In genomic region chr3:14561051-14561634, GRCh38 we compare ENCODE assay signal across 22 cellular contexts. TPM values are rescaled to one million over a fixed set of nuclear protein-coding genes. Genes with fewer than 3 reads are reported as not detected.
DNase-seq lines count a peak whose midpoint lies in the region; ATAC-seq, FAIRE-seq and TF ChIP-seq lines count a peak whose summit lies in the region.
"Had no signal": no experiment of that assay in that cellular context is flagged by ENCODE, and none has a peak within 500 bp of the region (broad histone marks: within the 10 kb centered on the region; RNA-seq: fewer than 3 reads in every experiment).

No MANE protein-coding gene starts in this region.

- no peak for FAIRE-seq in H54 (lab: Jason Lieb, UNC)
- no peak for FAIRE-seq in H1 (lab: Jason Lieb, UNC)
- FAIRE-seq: frontal cortex had no signal

- peaks cover 10% of the 10 kb centered on the region for H3K27me3 Mint-ChIP-seq in activated CD4-positive, alpha-beta memory T cell treated with anti-CD3 and anti-CD28 coated beads for 36 hours

- TF ChIP-seq CTCF in RWPE2 (IDR thresholded peaks at IDR 0.05; ENCODE audit: poor library complexity, severe bottlenecking) (no peak), H1 (IDR thresholded peaks at IDR 0.05; ENCODE audit: control extremely low read depth in 1 of 3, insufficient read depth in 1 of 3, low read depth in 1 of 3, low read length in 3 of 3) (no peak), osteoblast (IDR thresholded peaks at IDR 0.05; ENCODE audit: extremely low read depth, low read depth, low read length) (no peak)

- no peak overlapping the region for H3K27ac Mint-ChIP-seq in activated CD4-positive, alpha-beta memory T cell treated with anti-CD3 and anti-CD28 coated beads for 36 hours
- H3K27ac Mint-ChIP-seq: naive thymus-derived CD4-positive, alpha-beta T cell; stimulated activated naive CD8-positive, alpha-beta T cell treated with anti-CD3 and anti-CD28 coated beads, Interleukin-15, Interleukin-2, amounts not matched to agents 100 ng/mL and 50 ng/mL, for 24 hours had no signal

- no peak for TF ChIP-seq RAD21 in H1 (IDR thresholded peaks at IDR 0.05 in 1 of 2, conservative IDR thresholded peaks at IDR 0.05 in 1 of 2; ENCODE audit: low read depth in 2 of 2, low read length in 2 of 2)

- H3K4me1 ChIP-seq in RWPE2 (ENCODE audit: insufficient read depth, poor library complexity, severe bottlenecking) (no peaks in the 10 kb centered on the region), H1 (replicated peaks in 1 of 4; ENCODE audit: control insufficient read depth in 3 of 4, insufficient read depth in 4 of 4, low read length in 3 of 4) (peaks cover 3 to 19% (median 8%) of the 10 kb centered on the region in 4 experiments), osteoblast (ENCODE audit: insufficient read depth, low read length) (peaks cover 3% of the 10 kb centered on the region)

- H3K4ac ChIP-seq in H1 (replicated peaks; ENCODE audit: insufficient read length, low read depth, low read length), result no peak overlapping the region

- H4K91ac ChIP-seq in H1 (replicated peaks; ENCODE audit: insufficient read length, low read length), result no peak overlapping the region

- no peak overlapping the region for H2BK20ac ChIP-seq in H1 (ENCODE audit: low read length)

- H2BK5ac ChIP-seq in H1 (ENCODE audit: low read depth, low read length), result no peak overlapping the region

- H3K27ac ChIP-seq in RWPE2 (ENCODE audit: poor library complexity, severe bottlenecking), result no peak overlapping the region
- no peak overlapping the region for H3K27ac ChIP-seq in H1 (ENCODE audit: low read depth, low read length)
- H3K27ac ChIP-seq in osteoblast (ENCODE audit: low read depth, low read length), result no peak overlapping the region
- H3K27ac ChIP-seq: SK-N-MC, skin epidermis had no signal

- TF ChIP-seq EP300 in H1 (IDR thresholded peaks at IDR 0.05; ENCODE audit: borderline replicate concordance in 1 of 2, low read depth in 2 of 2, low read length in 2 of 2), result no peak

- no peaks in the 10 kb centered on the region for H3K9me3 Mint-ChIP-seq in activated CD4-positive, alpha-beta memory T cell treated with anti-CD3 and anti-CD28 coated beads for 36 hours
- H3K9me3 Mint-ChIP-seq: naive thymus-derived CD4-positive, alpha-beta T cell; stimulated activated naive CD8-positive, alpha-beta T cell treated with anti-CD3 and anti-CD28 coated beads, Interleukin-15, Interleukin-2, amounts not matched to agents 100 ng/mL and 50 ng/mL, for 24 hours had no signal

- no peak overlapping the region for H2BK120ac ChIP-seq in H1 (replicated peaks; ENCODE audit: low read depth, low read length)

- H3K4me3 ChIP-seq in RWPE2 (ENCODE audit: severe bottlenecking) (no peak overlapping the region), H1 (ENCODE audit: extremely low read depth in 1 of 4, insufficient read depth in 2 of 4, low read depth in 3 of 4, low read length in 4 of 4) (no peak overlapping the region), osteoblast (ENCODE audit: insufficient read depth, low read length) (no peak overlapping the region)
- H3K4me3 ChIP-seq: SK-N-MC, skin epidermis had no signal

- H3K23me2 ChIP-seq in H1 (ENCODE audit: low read depth, low read length), result no peaks in the 10 kb centered on the region

- TF ChIP-seq POLR2A in H54 (IDR thresholded peaks at IDR 0.05; ENCODE audit: low read depth, low read length) (no peak), H1 (IDR thresholded peaks at IDR 0.05; ENCODE audit: control extremely low read depth in 1 of 2, low read depth in 2 of 2, low read length in 2 of 2) (no peak)

- H3K4me3 Mint-ChIP-seq in activated CD4-positive, alpha-beta memory T cell treated with anti-CD3 and anti-CD28 coated beads for 36 hours, result no peak overlapping the region
- H3K4me3 Mint-ChIP-seq: naive thymus-derived CD4-positive, alpha-beta T cell; stimulated activated naive CD8-positive, alpha-beta T cell treated with anti-CD3 and anti-CD28 coated beads, Interleukin-15, Interleukin-2, amounts not matched to agents 100 ng/mL and 50 ng/mL, for 24 hours had no signal

- no peak overlapping the region for H2BK15ac ChIP-seq in H1 (ENCODE audit: low read length)

- H4K20me1 ChIP-seq in H1 (replicated peaks in 1 of 2; ENCODE audit: control insufficient read depth in 1 of 2, insufficient read depth in 2 of 2, low read length in 2 of 2) (peaks cover 0 to 4% of the 10 kb centered on the region in 2 experiments), osteoblast (ENCODE audit: insufficient read depth, low read length) (no peaks in the 10 kb centered on the region)

- no peak overlapping the region for H3K14ac ChIP-seq in H1 (ENCODE audit: insufficient read length)

- CTCF ChIA-PET in H1 (lab: Charles Lee; ENCODE audit: partially characterized antibody), result interaction anchor here (3.6 kb wide), 1 partner anchor 12 kb away, joined by 40 read pairs; no protein-coding TSS in a partner anchor
- CTCF ChIA-PET in activated CD4-positive, alpha-beta memory T cell treated with anti-CD3 and anti-CD28 coated beads for 36 hours (lab: Charles Lee), result no interaction called here

- H3K56ac ChIP-seq in H1 (replicated peaks; ENCODE audit: insufficient read length, low read depth, low read length), result no peak overlapping the region

- POLR2A ChIA-PET in H1 (lab: Charles Lee; ENCODE audit: partially characterized antibody), result interaction anchor here (1.0 to 1.1 kb wide), 2 partner anchors 10 to 71 kb away, joined by 3 to 4 read pairs; no protein-coding TSS in a partner anchor
- POLR2A ChIA-PET in activated CD4-positive, alpha-beta memory T cell treated with anti-CD3 and anti-CD28 coated beads for 36 hours (lab: Charles Lee), result no interaction called here

- no peaks in the 10 kb centered on the region for H3K36me3 Mint-ChIP-seq in activated CD4-positive, alpha-beta memory T cell treated with anti-CD3 and anti-CD28 coated beads for 36 hours
- H3K36me3 Mint-ChIP-seq: naive thymus-derived CD4-positive, alpha-beta T cell had no signal

- H2BK12ac ChIP-seq in H1 (ENCODE audit: low read depth, low read length), result no peak overlapping the region

- intact Hi-C loops in activated CD4-positive, alpha-beta memory T cell treated with anti-CD3 and anti-CD28 coated beads for 36 hours (cut with micrococcal nuclease), result no loop called here

- peak; percentile 43; the same call in 2 of the 3 replicates for ATAC-seq in RWPE2 (ENCODE audit: low read depth)
- ATAC-seq: naive thymus-derived CD4-positive, alpha-beta T cell; Panc1 had no signal

- no peaks in the 10 kb centered on the region for H3K4me1 Mint-ChIP-seq in activated CD4-positive, alpha-beta memory T cell treated with anti-CD3 and anti-CD28 coated beads for 36 hours (ENCODE audit: low read depth)

- H2AFZ ChIP-seq in H1 (ENCODE audit: low read length) (no peak overlapping the region), osteoblast (ENCODE audit: low read length) (no peak overlapping the region)

- H3K79me2 ChIP-seq in H1 (ENCODE audit: control insufficient read depth in 1 of 2, insufficient read depth in 2 of 2, low read length in 2 of 2) (no peaks in the 10 kb centered on the region), osteoblast (ENCODE audit: insufficient read depth, low read length) (no peaks in the 10 kb centered on the region)

- no peak overlapping the region for H3K18ac ChIP-seq in H1 (ENCODE audit: extremely low read depth, low read length)

- no peak overlapping the region for H3K9ac ChIP-seq in H1 (replicated peaks in 1 of 4; ENCODE audit: extremely low read depth in 1 of 4, low read depth in 3 of 4, low read length in 3 of 4)

- H4K5ac ChIP-seq in H1 (ENCODE audit: insufficient read length, low read depth, low read length), result no peak overlapping the region

- no peaks in the 10 kb centered on the region for H3K9me3 ChIP-seq in RWPE2 (ENCODE audit: severe bottlenecking)
- H3K9me3 ChIP-seq in H1 (ENCODE audit: insufficient read depth in 2 of 2, low read depth in 1 of 2, low read length in 1 of 2), result no peaks in the 10 kb centered on the region
- H3K9me3 ChIP-seq in osteoblast (ENCODE audit: low read depth, low read length), result no peaks in the 10 kb centered on the region

- H3K36me3 ChIP-seq in RWPE2 (ENCODE audit: low read depth) (no peaks in the 10 kb centered on the region), H1 (ENCODE audit: control insufficient read depth in 2 of 4, insufficient read depth in 4 of 4, low read length in 3 of 4) (no peaks in the 10 kb centered on the region), osteoblast (ENCODE audit: insufficient read depth, low read length) (no peaks in the 10 kb centered on the region)

- H3K4me2 ChIP-seq in H1 (ENCODE audit: insufficient read depth in 1 of 2, low read depth in 2 of 2, low read length in 2 of 2) (no peak overlapping the region), osteoblast (ENCODE audit: insufficient read depth, low read length) (no peak overlapping the region)

- no peak overlapping the region for H4K8ac ChIP-seq in H1 (ENCODE audit: extremely low read depth, insufficient read depth, low read length)

- WGBS in H1 (ENCODE audit: extremely low coverage in 1 of 2, insufficient coverage in 1 of 2, insufficient read length in 1 of 2, insufficient replicate concordance in 2 of 2, low coverage in 1 of 2, low lambda C conversion rate in 2 of 2, missing lambda C conversion rate in 1 of 2), 2 experiments, result 80% methylated on average over 3 of the region's 3 CpGs; no CpG with 5 or more reads in 1 of the 2 experiments

- H3K27me3 ChIP-seq in RWPE2 (ENCODE audit: insufficient read depth, poor library complexity, severe bottlenecking), result no peaks in the 10 kb centered on the region
- no peaks in the 10 kb centered on the region for H3K27me3 ChIP-seq in H1 (replicated peaks in 1 of 4; ENCODE audit: control insufficient read depth in 3 of 4, extremely low read depth in 1 of 4, insufficient read depth in 3 of 4, low read length in 3 of 4)
- peaks cover 56% of the 10 kb centered on the region for H3K27me3 ChIP-seq in osteoblast (ENCODE audit: insufficient read depth, low read length)

- no peak overlapping the region for H2AK5ac ChIP-seq in H1 (ENCODE audit: low read depth, low read length)

- DNase-seq in H54 (ENCODE audit: insufficient read length, low spot score) (peak; percentile 65), RWPE2 (ENCODE audit: low spot score) (no peak), H1 (ENCODE audit: low read depth in 1 of 2, low spot score in 2 of 2) (no peak), osteoblast (ENCODE audit: insufficient read length, low spot score, missing footprints) (peak; percentile 96), NCI-H524 treated with DMSO at 0.1 percent for 48 hours (lab: John Stamatoyannopoulos, UW) (no peak)
- no peak for DNase-seq in activated CD4-positive, alpha-beta memory T cell treated with anti-CD3 and anti-CD28 coated beads for 36 hours
- no peak for DNase-seq in effector CD8-positive, alpha-beta T cell (lab: John Stamatoyannopoulos, UW)
- DNase-seq: activated CD4-positive, alpha-beta T cell treated with anti-CD3 and anti-CD28 coated beads for 1 hour; Calu3; GOT3; mesendoderm; naive thymus-derived CD4-positive, alpha-beta T cell; NCI-H187; NCI-H2227 treated with DMSO at 0.1 percent for 48 hours; stimulated activated CD4-positive, alpha-beta T cell treated with anti-CD3 and anti-CD28 coated beads, Interleukin-2, amount 100 ng/mL, for 48 hours; T1000; trophoblast cell had no signal

- H3K79me1 ChIP-seq in H1 (ENCODE audit: low read depth, low read length), result no peaks in the 10 kb centered on the region; the same call in 1 of the 2 replicates

- no peak overlapping the region for H3K23ac ChIP-seq in H1 (ENCODE audit: insufficient read length)

RNA-seq across cellular contexts. Expression of gene GRIP2, which starts 21.0 kb away (rescaled TPM):
- 6.4 and 6.9 TPM in 2 replicates for total RNA-seq in H1 (2021; fragmentation: NEBNext Ultra II Directional; extraction: Animal tissue kit (Norgen Biotek cat#: 25700))
- 2.5 and 3.5 TPM in 2 replicates for polyA plus RNA-seq in H1 (2011; rRNA removed)
- polyA plus RNA-seq in H1 (2011; cell fraction: cytosol; rRNA removed), result 3.7 TPM
- 25.9 TPM for polyA plus RNA-seq in H1 (2011; cell fraction: nucleus; rRNA removed)
- 4.3 to 7.8 TPM (median 5.2 TPM) in 4 replicates for polyA plus RNA-seq in H1 (2012, experiment 1 of 2)
- polyA plus RNA-seq in H1 (2012, experiment 2 of 2), result 1.2 TPM
- polyA plus RNA-seq in H1 (2013, experiment 1 of 2), result 2.0 TPM
- polyA plus RNA-seq in H1 (2013, experiment 2 of 2), result 1.8 TPM
- polyA minus RNA-seq in H1 (2011; rRNA and poly(A)+ RNA removed), result 1.9 and 4.6 TPM in 2 replicates
- 1.8 TPM for polyA minus RNA-seq in H1 (2011; cell fraction: cytosol; rRNA and poly(A)+ RNA removed)
- polyA minus RNA-seq in H1 (2011; cell fraction: nucleus; rRNA and poly(A)+ RNA removed), result 9.1 TPM
- total RNA-seq in osteoblast, result under 0.01 and 1.4 TPM in 2 replicates
- total RNA-seq in activated CD4-positive, alpha-beta memory T cell treated with anti-CD3 and anti-CD28 coated beads for 36 hours, result not detected
- total RNA-seq: Calu3; naive thymus-derived CD4-positive, alpha-beta T cell had no signal
- polyA plus RNA-seq: naive thymus-derived CD4-positive, alpha-beta T cell had no signal

Comparison
In these comparisons a context has a peak if more than half of its experiments do, and no peak if none do; other contexts are left out.
1. DNase-seq: peak in H54 (single experiment) and osteoblast (single experiment); none in RWPE2 (single experiment), H1 (0 of 2), activated CD4-positive, alpha-beta memory T cell treated with anti-CD3 and anti-CD28 coated beads for 36 hours (single experiment), NCI-H524 treated with DMSO at 0.1 percent for 48 hours (single experiment) and effector CD8-positive, alpha-beta T cell (single experiment).